In the genomic region with DNA sequence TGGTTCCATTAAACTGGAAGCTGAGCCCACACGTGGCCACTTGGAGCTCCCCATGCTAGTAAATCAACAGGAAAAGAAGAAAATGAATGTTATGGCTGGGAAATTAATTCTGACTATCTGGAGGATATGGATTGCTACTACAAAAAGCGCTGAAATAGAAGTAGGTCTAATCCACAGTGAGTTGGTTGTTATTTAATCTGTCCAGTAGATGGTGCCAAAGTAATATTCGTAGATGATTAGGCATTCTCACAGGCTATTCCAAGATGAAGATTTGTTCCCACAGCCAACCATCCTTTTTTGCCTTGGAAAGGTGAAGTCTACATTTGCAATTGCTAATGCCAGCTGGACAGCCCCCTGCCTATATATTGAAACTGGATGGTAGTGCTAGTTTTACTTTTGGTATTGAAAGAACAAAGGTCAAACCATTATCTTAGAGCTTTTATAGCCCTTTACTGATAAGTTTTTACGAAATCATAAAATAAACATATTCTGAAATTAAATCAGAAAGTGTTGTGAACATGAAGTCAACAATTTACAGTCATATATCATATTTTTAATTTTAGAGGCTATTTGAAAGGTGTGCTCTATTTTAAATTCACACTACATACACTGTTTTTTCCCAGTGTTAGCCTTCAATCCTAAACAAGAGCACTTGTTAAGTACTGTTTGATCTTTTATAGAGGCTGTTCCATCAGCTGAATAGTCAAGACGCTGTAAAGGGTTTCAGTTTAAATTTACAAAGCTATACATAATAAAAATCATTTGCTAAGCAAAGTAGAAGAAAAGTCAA, we compare ENCODE assay signal across 8 cellular contexts. TPM values are rescaled to one million over a fixed set of nuclear protein-coding genes. Genes with fewer than 3 reads are reported as not detected.
DNase-seq lines count a peak whose midpoint lies in the region; ATAC-seq and TF ChIP-seq lines count a peak whose summit lies in the region.

No MANE protein-coding gene starts in this region.

- no peaks in the 10 kb centered on the region for H3K36me3 ChIP-seq in liver (ENCODE audit: control insufficient read depth in 4 of 4, insufficient read depth in 3 of 4, low read depth in 1 of 4, low read length in 3 of 4)

- H3K9me3 ChIP-seq in liver (ENCODE audit: control insufficient read depth in 4 of 4, low read length in 3 of 4): no peaks in the 10 kb centered on the region

- peaks cover 34% of the 10 kb centered on the region for H3K27me3 Mint-ChIP-seq in central memory CD8-positive, alpha-beta T cell

- H3K27ac ChIP-seq in liver (ENCODE audit: low read depth in 1 of 2, low read length in 2 of 2): no peak overlapping the region

- H3K27ac Mint-ChIP-seq in central memory CD8-positive, alpha-beta T cell (ENCODE audit: low read depth): no peak overlapping the region

- ATAC-seq in HG02852 (IDR thresholded peaks at IDR 0.05; ENCODE audit: unreplicated experiment) (peak; percentile 78), HG03135 (IDR thresholded peaks at IDR 0.05; ENCODE audit: unreplicated experiment) (no peak)
- peak; percentile 49 for ATAC-seq in central memory CD8-positive, alpha-beta T cell (replicated peaks; ENCODE audit: extremely low read depth, poor library complexity, severe bottlenecking)

- H3K4me1 Mint-ChIP-seq in central memory CD8-positive, alpha-beta T cell: no peaks in the 10 kb centered on the region

- WGBS in liver: 19% methylated on average over 5 of the region's 5 CpGs

- H3K4me1 ChIP-seq in liver (ENCODE audit: control insufficient read depth in 4 of 4, insufficient read depth in 4 of 4, low read length in 3 of 4): peaks cover 0 to 5% (median 3%) of the 10 kb centered on the region in 4 donors

- TF ChIP-seq CTCF in liver (IDR thresholded peaks at IDR 0.05; ENCODE audit: low read depth, low read length, missing input control): peak; percentile 58

- no peak overlapping the region for H3K9ac ChIP-seq in liver (ENCODE audit: low read depth in 1 of 2, low read length in 2 of 2)

- DNase-seq in GDM1 (lab: John Stamatoyannopoulos, UW): peak; percentile 45
- peak; percentile 11 for DNase-seq in NCI-H524 treated with DMSO at 0.1 percent for 48 hours (lab: John Stamatoyannopoulos, UW)
- no peak for DNase-seq in central memory CD8-positive, alpha-beta T cell (ENCODE audit: low spot score in 2 of 2)
- DNase-seq in mucosa of gallbladder (ENCODE audit: low spot score): no peak
- no peak for DNase-seq in activated CD4-positive, alpha-beta T cell treated with anti-CD3 and anti-CD28 coated beads, Interleukin-2, amount 50 U/mL, for 1 hour

- no peak overlapping the region for H3K4me3 Mint-ChIP-seq in central memory CD8-positive, alpha-beta T cell

- no peaks in the 10 kb centered on the region for H3K27me3 ChIP-seq in liver (ENCODE audit: control insufficient read depth in 4 of 4, insufficient read depth in 4 of 4, low read length in 3 of 4)

- peak; percentile 84 to 87 for TF ChIP-seq RAD21 in liver (IDR thresholded peaks at IDR 0.05)

- H3K36me3 Mint-ChIP-seq in central memory CD8-positive, alpha-beta T cell (ENCODE audit: insufficient read depth): no peaks in the 10 kb centered on the region

- H3K4me3 ChIP-seq in liver (ENCODE audit: low read depth in 1 of 3, low read length in 3 of 3): peak overlapping the region in 1 of 3 donors; percentile 11

- H3K9me3 Mint-ChIP-seq in central memory CD8-positive, alpha-beta T cell: no peaks in the 10 kb centered on the region

TF ChIP-seq in liver, 16 proteins besides CTCF, POLR2A, EP300 and RAD21:
- no peak for TF ChIP-seq YY1 (IDR thresholded peaks at IDR 0.05)
- TF ChIP-seq HNF4A (conservative IDR thresholded peaks at IDR 0.05): peak in 1 of 2 donors; percentile 18

RNA-seq across cellular contexts. Expression of gene RBM11, which starts 43.9 kb away (rescaled TPM):
- total RNA-seq in liver: under 1 TPM; 0.08 to 0.19 TPM
- polyA plus RNA-seq in liver: under 1 TPM in 1 of 2 donors, not detected in 1; 0.13 TPM
- total RNA-seq in mucosa of gallbladder: 0.83 TPM

RNA-seq across cellular contexts. Expression of gene LIPI, which starts 49.1 kb away (rescaled TPM):
- total RNA-seq in liver (not detected), mucosa of gallbladder (not detected)
- polyA plus RNA-seq in liver: not detected

Comparison
In these comparisons a context has a peak if more than half of its experiments do, and no peak if none do; other contexts are left out.
1. DNase-seq: peak in GDM1 (single experiment) and NCI-H524 treated with DMSO at 0.1 percent for 48 hours (single experiment); none in central memory CD8-positive, alpha-beta T cell (0 of 2), mucosa of gallbladder (single experiment) and activated CD4-positive, alpha-beta T cell treated with anti-CD3 and anti-CD28 coated beads, Interleukin-2, amount 50 U/mL, for 1 hour (single experiment).